25 cellular contexts compared by ENCODE assay signal in genomic region chr15:85491663-85492062, GRCh38.
"Had no signal": no experiment of that assay in that cellular context is flagged by ENCODE, and none has a peak within 500 bp of the region (broad histone marks: within the 10 kb centered on the region; RNA-seq: fewer than 3 reads in every experiment).

No MANE protein-coding gene starts in this region.

- H3K4me3 ChIP-seq: heart left ventricle, lung, mucosa of descending colon, ovary, skin epidermis, suprapubic skin, tibial artery had no signal

- DNase-seq: activated CD4-positive, alpha-beta T cell treated with anti-CD3 and anti-CD28 coated beads for 36 hours; activated CD4-positive, CD25-positive, alpha-beta regulatory T cell; activated CD8-positive, alpha-beta memory T cell treated with anti-CD3 and anti-CD28 coated beads, Interleukin-2, amount 10 ng/mL, durations not matched to agents 7 days and 5 days; activated CD8-positive, alpha-beta T cell treated with anti-CD3 and anti-CD28 coated beads, Interleukin-2, amount 10 ng/mL, durations not matched to agents 7 days and 5 days; activated naive CD8-positive, alpha-beta T cell treated with anti-CD3 and anti-CD28 coated beads, Interleukin-2, amount 50 U/mL, for 24 hours; activated T-cell treated with anti-CD3 and anti-CD28 coated beads, Interleukin-2, amount 50 U/mL, for 48 hours; amygdala; central memory CD4-positive, alpha-beta T cell; endodermal cell; foreskin fibroblast; heart left ventricle; mucosa of descending colon; nephron progenitor cell; ovary; retina; stimulated activated CD4-positive, alpha-beta T cell treated with anti-CD3 and anti-CD28 coated beads, Interleukin-12 subunit alpha, Interleukin-12 subunit beta, amount 100 ng/mL, for 4 hours; stimulated activated naive CD4-positive, alpha-beta T cell; T-helper 17 cell; T1000; tibial artery had no signal

- H3K36me3 ChIP-seq: ovary had no signal

- H3K4me1 ChIP-seq: tibial artery had no signal

- ATAC-seq: activated CD4-positive, alpha-beta T cell treated with anti-CD3 and anti-CD28 coated beads for 36 hours; activated CD8-positive, alpha-beta memory T cell treated with anti-CD3 and anti-CD28 coated beads, Interleukin-2, amount 10 ng/mL, durations not matched to agents 7 days and 5 days; activated CD8-positive, alpha-beta T cell treated with anti-CD3 and anti-CD28 coated beads, Interleukin-2, amount 10 ng/mL, durations not matched to agents 7 days and 5 days; activated naive CD8-positive, alpha-beta T cell treated with anti-CD3 and anti-CD28 coated beads, Interleukin-2, amount 50 U/mL, for 24 hours; esophagus mucosa; heart left ventricle; mucosa of descending colon; sciatic nerve; T-helper 17 cell had no signal

- H3K27ac ChIP-seq: ovary, skin epidermis, suprapubic skin, tibial artery had no signal

- H3K9me3 ChIP-seq: heart left ventricle, mucosa of descending colon, ovary, suprapubic skin, tibial artery had no signal

- H3K27me3 ChIP-seq: heart left ventricle, ovary, suprapubic skin, tibial artery had no signal
